14 cellular contexts compared by ENCODE assay signal in the genomic region with DNA sequence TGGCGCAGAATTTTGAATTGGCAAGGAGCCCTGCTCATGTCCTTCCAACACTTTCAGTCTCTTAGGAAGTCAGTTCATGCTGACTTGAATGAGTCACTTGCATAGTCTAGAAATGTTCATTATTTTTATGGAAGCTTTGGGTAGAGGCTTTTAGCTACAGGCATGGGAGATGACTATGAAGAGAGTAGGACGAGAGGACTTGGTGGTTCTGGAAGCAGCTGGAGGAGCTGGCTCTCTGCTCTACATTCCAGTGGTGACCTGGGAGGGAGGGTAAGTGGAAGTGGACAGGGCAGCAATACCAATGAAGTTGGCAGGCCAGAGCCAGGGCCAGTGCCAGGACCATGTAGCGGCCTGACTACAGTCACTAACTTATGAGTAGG. TPM values are rescaled to one million over a fixed set of nuclear protein-coding genes. Genes with fewer than 3 reads are reported as not detected.
DNase-seq lines count a peak whose midpoint lies in the region; ATAC-seq and TF ChIP-seq lines count a peak whose summit lies in the region.
"Had no signal": no experiment of that assay in that cellular context is flagged by ENCODE, and none has a peak within 500 bp of the region (broad histone marks: within the 10 kb centered on the region; RNA-seq: fewer than 3 reads in every experiment).

No MANE protein-coding gene starts in this region.

- intact Hi-C loops in Right ventricle myocardium superior (cut with DNase I): no loop called here
- intact Hi-C loops in CD14-positive monocyte (cut with micrococcal nuclease): no loop called here

- no peak for TF ChIP-seq CTCF in CD14-positive monocyte (IDR thresholded peaks at IDR 0.05)

- ATAC-seq in Right ventricle myocardium superior (ENCODE audit: poor library complexity): peak; percentile 46

- H3K4me3 Mint-ChIP-seq in CD14-positive monocyte: no peak overlapping the region
- H3K4me3 Mint-ChIP-seq: activated B cell treated with CpG ODN at 0.5 μM for 24 hours, nephron had no signal

- DNase-seq in EH (ENCODE audit: low read depth): peak; percentile 88
- DNase-seq in amniotic epithelial cell (ENCODE audit: low read depth): peak; percentile 18
- DNase-seq in Right ventricle myocardium superior: peak; percentile 67
- peak; percentile 14 for DNase-seq in renal cortical epithelial cell (ENCODE audit: low read depth)
- no peak for DNase-seq in NOMO-1 treated with DMSO at 0.1 percent for 48 hours (lab: John Stamatoyannopoulos, UW; ENCODE audit: unreplicated experiment)
- DNase-seq in putamen (ENCODE audit: low spot score): no peak
- no peak for DNase-seq in activated CD4-positive, alpha-beta T cell treated with anti-CD3 and anti-CD28 coated beads, Interleukin-2, amount 50 U/mL, for 1 hour
- DNase-seq in CD14-positive monocyte (ENCODE audit: low spot score): no peak
- DNase-seq: activated B cell treated with CpG ODN at 0.5 μM for 24 hours; activated naive CD4-positive, alpha-beta T cell treated with Interleukin-2 at 50 U/mL for 16 hours; DND-41; glutamatergic neuron; NCI-H187 had no signal

- H3K27ac Mint-ChIP-seq in CD14-positive monocyte: no peak overlapping the region
- H3K27ac Mint-ChIP-seq: activated B cell treated with CpG ODN at 0.5 μM for 24 hours had no signal

- H3K9me3 Mint-ChIP-seq in CD14-positive monocyte: no peaks in the 10 kb centered on the region
- H3K9me3 Mint-ChIP-seq: activated B cell treated with CpG ODN at 0.5 μM for 24 hours, nephron had no signal

- peaks cover 6 to 14% (median 6%) of the 10 kb centered on the region in 3 donors for H3K27me3 Mint-ChIP-seq in CD14-positive monocyte (ENCODE audit: low read depth in 3 of 3)
- H3K27me3 Mint-ChIP-seq: activated B cell treated with CpG ODN at 0.5 μM for 24 hours had no signal

- H3K4me1 Mint-ChIP-seq in CD14-positive monocyte: peaks cover 20% of the 10 kb centered on the region

- peaks cover 41 to 44% of the 10 kb centered on the region in 2 donors for H3K36me3 Mint-ChIP-seq in CD14-positive monocyte

RNA-seq across cellular contexts. Expression of gene POLR2H, which starts 7.3 kb away (rescaled TPM):
- total RNA-seq in Right ventricle myocardium superior (19.9 TPM), renal cortical epithelial cell (97.3 and 161 TPM in 2 replicates)
- polyA plus RNA-seq in CD14-positive monocyte: 10 to 100 TPM; 21.7 to 24.6 TPM

RNA-seq across cellular contexts. Expression of gene CLCN2, which starts 7.4 kb away (rescaled TPM):
- 1.9 TPM for total RNA-seq in Right ventricle myocardium superior
- 1.7 and 3.5 TPM in 2 replicates for total RNA-seq in renal cortical epithelial cell
- polyA plus RNA-seq in CD14-positive monocyte: under 1 TPM in 1 of 2 donors, not detected in 1; 0.16 TPM

RNA-seq across cellular contexts. Expression of gene THPO, which starts 9.2 kb away (rescaled TPM):
- 0.11 TPM for total RNA-seq in Right ventricle myocardium superior
- total RNA-seq in renal cortical epithelial cell: 0.35 and 0.69 TPM in 2 replicates
- polyA plus RNA-seq in CD14-positive monocyte: not detected
- total RNA-seq: activated B cell treated with CpG ODN at 0.5 μM for 24 hours had no signal

RNA-seq across cellular contexts. Expression of gene CHRD, which starts 11.1 kb away (rescaled TPM):
- total RNA-seq in Right ventricle myocardium superior: 7.8 TPM
- 3.0 and 23.9 TPM in 2 replicates for total RNA-seq in renal cortical epithelial cell
- polyA plus RNA-seq in CD14-positive monocyte: not detected
- total RNA-seq: activated B cell treated with CpG ODN at 0.5 μM for 24 hours had no signal

RNA-seq across cellular contexts. Expression of gene FAM131A, which starts 31.4 kb away (rescaled TPM):
- total RNA-seq in Right ventricle myocardium superior: 36.3 TPM
- total RNA-seq in renal cortical epithelial cell: 16.8 and 24.2 TPM in 2 replicates
- polyA plus RNA-seq in CD14-positive monocyte: 1 to 10 TPM; 5.8 to 7.7 TPM

Comparison
In these comparisons a context has a peak if more than half of its experiments do, and no peak if none do; other contexts are left out.
1. DNase-seq: peak in EH (single experiment), amniotic epithelial cell (single experiment), Right ventricle myocardium superior (single experiment) and renal cortical epithelial cell (single experiment); none in NOMO-1 treated with DMSO at 0.1 percent for 48 hours (single experiment), putamen (single experiment), activated CD4-positive, alpha-beta T cell treated with anti-CD3 and anti-CD28 coated beads, Interleukin-2, amount 50 U/mL, for 1 hour (single experiment) and CD14-positive monocyte (single experiment).